In the genomic region with DNA sequence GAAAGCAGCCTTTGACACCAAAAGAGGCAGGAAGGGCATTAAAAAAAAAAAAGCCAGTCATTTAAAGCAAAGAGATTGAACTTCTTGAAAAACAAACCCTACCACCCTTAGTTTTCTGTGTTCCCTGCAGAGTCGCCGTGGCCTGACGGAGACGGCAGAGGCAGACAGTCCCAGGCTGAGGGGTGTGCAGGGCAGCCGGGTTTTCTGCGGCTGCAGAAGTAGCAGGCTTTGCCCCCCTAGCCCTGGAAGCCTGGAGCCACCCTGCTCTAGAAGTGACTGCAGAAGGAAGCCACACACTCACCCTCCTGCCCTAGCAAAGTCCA, we compare ENCODE assay signal across 16 cellular contexts. TPM values are rescaled to one million over a fixed set of nuclear protein-coding genes. Genes with fewer than 3 reads are reported as not detected.
DNase-seq lines count a peak whose midpoint lies in the region; ATAC-seq and TF ChIP-seq lines count a peak whose summit lies in the region.
"Had no signal": no experiment of that assay in that cellular context is flagged by ENCODE, and none has a peak within 500 bp of the region (broad histone marks: within the 10 kb centered on the region; RNA-seq: fewer than 3 reads in every experiment).

No MANE protein-coding gene starts in this region.

- no peaks in the 10 kb centered on the region for H3K9me3 ChIP-seq in spleen
- H3K9me3 ChIP-seq: body of pancreas, SJSA1 had no signal

- peaks cover 0 to 62% (median 21%) of the 10 kb centered on the region in 6 donors for H3K36me3 ChIP-seq in spleen
- H3K36me3 ChIP-seq: SJSA1 had no signal

- H3K27me3 ChIP-seq in dorsolateral prefrontal cortex (no peaks in the 10 kb centered on the region), spleen (replicated peaks in 1 of 7) (no peaks in the 10 kb centered on the region)
- H3K27me3 ChIP-seq: body of pancreas, SJSA1 had no signal

- WGBS in spleen, 5 donors, result 18 to 39% (median 31%) methylated on average over 6 of the region's 6 CpGs

- no peak for ATAC-seq in GM21381 (IDR thresholded peaks at IDR 0.05; ENCODE audit: unreplicated experiment)
- no peak for ATAC-seq in GM18870 (IDR thresholded peaks at IDR 0.05; ENCODE audit: unreplicated experiment)
- ATAC-seq: body of pancreas had no signal

- TF ChIP-seq CTCF in NB4 (IDR thresholded peaks at IDR 0.05; ENCODE audit: low read depth, low read length) (no peak), dorsolateral prefrontal cortex (IDR thresholded peaks at IDR 0.05 in 54 of 56, conservative IDR thresholded peaks at IDR 0.05 in 2 of 56; ENCODE audit: low read depth in 1 of 56, partially characterized antibody in 56 of 56) (no peak), spleen (IDR thresholded peaks at IDR 0.05 in 8 of 11, conservative IDR thresholded peaks at IDR 0.05 in 3 of 11) (no peak)

- no peaks in the 10 kb centered on the region for H3K27me3 Mint-ChIP-seq in T-helper 2 cell treated with Interferon-gamma antibody and Interleukin-4, amounts not matched to agents 5 μg/mL and 100 μg/mL, for 36 hours (ENCODE audit: low read depth)

- H3K36me3 Mint-ChIP-seq in T-helper 2 cell treated with Interferon-gamma antibody and Interleukin-4, amounts not matched to agents 5 μg/mL and 100 μg/mL, for 36 hours (ENCODE audit: low read depth), result peaks cover 57% of the 10 kb centered on the region

- peaks cover 51 to 98% (median 81%) of the 10 kb centered on the region in 6 donors for H3K4me1 ChIP-seq in spleen
- H3K4me1 ChIP-seq: body of pancreas had no signal

- H3K4me1 Mint-ChIP-seq in T-helper 2 cell treated with Interferon-gamma antibody and Interleukin-4, amounts not matched to agents 5 μg/mL and 100 μg/mL, for 36 hours (ENCODE audit: low read depth), result peaks cover 40% of the 10 kb centered on the region

- intact Hi-C loops in dorsolateral prefrontal cortex (cut with DNase I), result no loop called here
- intact Hi-C loops in spleen (cut with DNase I; ENCODE audit: low total_unique reads), result loop anchor here (10.0 kb wide), 1 partner anchor 62 kb away; no protein-coding TSS in a partner anchor

- no peaks in the 10 kb centered on the region for H3K9me3 Mint-ChIP-seq in T-helper 2 cell treated with Interferon-gamma antibody and Interleukin-4, amounts not matched to agents 5 μg/mL and 100 μg/mL, for 36 hours
- H3K9me3 Mint-ChIP-seq: nephron progenitor cell had no signal

- H3K4me3 ChIP-seq in NB4 (ENCODE audit: low read depth, low read length), result peak overlapping the region; percentile 100
- peak overlapping the region in 30 of 59 donors; percentile 11 to 64 (median 50) for H3K4me3 ChIP-seq in dorsolateral prefrontal cortex
- peak overlapping the region; percentile 64 to 98 (median 84) for H3K4me3 ChIP-seq in spleen
- H3K4me3 ChIP-seq: body of pancreas, SJSA1 had no signal

- no peak for DNase-seq in T-helper 2 cell treated with Interferon-gamma antibody and Interleukin-4, amounts not matched to agents 5 μg/mL and 100 μg/mL, for 36 hours (ENCODE audit: low spot score)
- DNase-seq in T-helper 2 cell, result no peak
- no peak for DNase-seq in NB4 (ENCODE audit: low read depth)
- DNase-seq in dorsolateral prefrontal cortex, result no peak
- peak; percentile 79 for DNase-seq in spleen
- DNase-seq in Kasumi-1 (lab: John Stamatoyannopoulos, UW), result no peak
- DNase-seq: 8988T, body of pancreas, NCI-H1092 treated with DMSO at 0.1 percent for 48 hours, NCI-H446 treated with DMSO at 0.1 percent for 48 hours had no signal

- no peak for TF ChIP-seq POLR2A in NB4 (IDR thresholded peaks at IDR 0.05; ENCODE audit: extremely low read depth, insufficient read length)
- no peak for TF ChIP-seq POLR2A in spleen (IDR thresholded peaks at IDR 0.05)

- H3K27ac ChIP-seq in dorsolateral prefrontal cortex (peak overlapping the region in 34 of 59 donors; percentile 3 to 87 (median 66)), spleen (peak overlapping the region; percentile 89 to 97 (median 94))
- H3K27ac ChIP-seq: SJSA1 had no signal

- H3K27ac Mint-ChIP-seq in T-helper 2 cell treated with Interferon-gamma antibody and Interleukin-4, amounts not matched to agents 5 μg/mL and 100 μg/mL, for 36 hours, result peak overlapping the region; percentile 23

- peak overlapping the region; percentile 99 for H3K4me3 Mint-ChIP-seq in T-helper 2 cell treated with Interferon-gamma antibody and Interleukin-4, amounts not matched to agents 5 μg/mL and 100 μg/mL, for 36 hours
- H3K4me3 Mint-ChIP-seq: nephron progenitor cell had no signal

RNA-seq across cellular contexts. Expression of a gene that starts 2.8 kb away (rescaled TPM):
- 10 to 100 TPM in 117 of 120 experiments, 1 to 10 TPM in 3; 5.0 to 38.5 (median 18.8) TPM for total RNA-seq in dorsolateral prefrontal cortex
- 100 to 1,000 TPM; 172 to 246 (median 186) TPM for total RNA-seq in spleen
- 10 to 100 TPM; 71.1 to 97.8 (median 97.4) TPM for polyA plus RNA-seq in spleen

RNA-seq across cellular contexts. Expression of a gene that starts 30.4 kb away (rescaled TPM):
- total RNA-seq in dorsolateral prefrontal cortex (not detected), spleen (not detected)
- polyA plus RNA-seq in spleen, result not detected
- total RNA-seq: activated CD8-positive, alpha-beta memory T cell treated with anti-CD3 and anti-CD28 coated beads for 36 hours; body of pancreas; esophagus mucosa; SJSA1 had no signal

RNA-seq across cellular contexts. Expression of a gene that starts 49.9 kb away (rescaled TPM):
- total RNA-seq in dorsolateral prefrontal cortex, result 100 to 1,000 TPM in 119 of 120 experiments, 10 to 100 TPM in 1; 68.9 to 303 (median 203) TPM
- total RNA-seq in spleen, result under 1 TPM in 3 of 7 donors, not detected in 4; 0.23 to 0.79 (median 0.43) TPM
- polyA plus RNA-seq in spleen, result under 1 TPM in 2 of 3 donors, not detected in 1; 0.26 to 0.45 TPM

Comparison
In these comparisons a context has a peak if more than half of its experiments do, and no peak if none do; other contexts are left out.
1. H3K4me3 ChIP-seq: peak in every context shown above with its lines; median percentile 100 in NB4; 84 in spleen; 50 in dorsolateral prefrontal cortex.
2. RNA of a gene that starts 2.8 kb away (total RNA-seq): 172 to 246 TPM in spleen; 5.0 to 38.5 TPM in dorsolateral prefrontal cortex; every median in the first group is over 4 times any median in the second.
3. RNA of a gene that starts 49.9 kb away (total RNA-seq): 68.9 to 303 TPM in dorsolateral prefrontal cortex; 0.23 to 0.79 TPM in spleen; every median in the first group is over 10 times any median in the second.